ENCODE assay signal across 5 cellular contexts in the genomic region with DNA sequence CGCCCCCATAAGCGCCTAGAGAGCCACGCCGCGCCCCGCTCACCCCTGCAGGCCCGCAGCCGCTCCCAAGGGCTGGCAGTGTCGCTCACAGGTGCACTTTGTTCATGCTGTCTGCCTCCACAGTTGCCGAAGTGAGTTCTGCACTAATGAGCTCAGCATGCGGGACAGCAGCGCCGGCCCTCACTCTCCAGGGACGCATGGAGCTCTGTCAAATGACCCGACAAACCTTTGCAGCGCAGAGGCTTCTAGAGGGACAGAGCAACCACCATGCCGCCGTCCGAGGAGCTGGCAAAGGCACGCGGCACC.
"Had no signal": no experiment of that assay in that cellular context is flagged by ENCODE, and none has a peak within 500 bp of the region (broad histone marks: within the 10 kb centered on the region; RNA-seq: fewer than 3 reads in every experiment).

No MANE protein-coding gene starts in this region.

- DNase-seq: IMR-90, KBM-7 had no signal

- H3K4me3 ChIP-seq: K562 had no signal

- ATAC-seq: HepG2, K562 had no signal

- H3K27ac ChIP-seq: HL-60 had no signal
